ENCODE assay signal across 17 cellular contexts in genomic region chr12:92105110-92105509, GRCh38. TPM values are rescaled to one million over a fixed set of nuclear protein-coding genes. Genes with fewer than 3 reads are reported as not detected.
A peak's percentile ranks its signal among the peaks of the same experiment; 100 is the strongest.
DNase-seq lines count a peak whose midpoint lies in the region; ATAC-seq and TF ChIP-seq lines count a peak whose summit lies in the region.
"Had no signal": no experiment of that assay in that cellular context is flagged by ENCODE, and none has a peak within 500 bp of the region (broad histone marks: within the 10 kb centered on the region; RNA-seq: fewer than 3 reads in every experiment).

No MANE protein-coding gene starts in this region.

- peak overlapping the region; percentile 55 for H3K27ac Mint-ChIP-seq in activated T-cell treated with anti-CD3 and anti-CD28 coated beads, Interleukin-2, amount 50 U/mL, for 72 hours
- peak overlapping the region; percentile 67 for H3K27ac Mint-ChIP-seq in activated naive CD8-positive, alpha-beta T cell treated with anti-CD3 and anti-CD28 coated beads, Interleukin-2, amount 10 ng/mL, durations not matched to agents 7 days and 5 days
- peak overlapping the region; percentile 77 to 94 (median 90) for H3K27ac Mint-ChIP-seq in naive thymus-derived CD8-positive, alpha-beta T cell

- H3K27ac ChIP-seq in HL-60 (replicated peaks): peak overlapping the region; percentile 83
- H3K27ac ChIP-seq: C4-2B, PC-9 had no signal

- H3K9me3 Mint-ChIP-seq in activated T-cell treated with anti-CD3 and anti-CD28 coated beads, Interleukin-2, amount 50 U/mL, for 72 hours: peaks cover 5 to 7% of the 10 kb centered on the region in 2 donors
- peaks cover 6% of the 10 kb centered on the region for H3K9me3 Mint-ChIP-seq in activated naive CD8-positive, alpha-beta T cell treated with anti-CD3 and anti-CD28 coated beads, Interleukin-2, amount 10 ng/mL, durations not matched to agents 7 days and 5 days
- H3K9me3 Mint-ChIP-seq in naive thymus-derived CD8-positive, alpha-beta T cell: peaks cover 0 to 10% (median 3%) of the 10 kb centered on the region in 9 donors

- TF ChIP-seq CTCF in HL-60 (IDR thresholded peaks at IDR 0.05; ENCODE audit: insufficient read depth, low read length): no peak

- H3K4me3 ChIP-seq in HL-60 (replicated peaks; ENCODE audit: insufficient read depth, low read length): no peak overlapping the region
- H3K4me3 ChIP-seq: PC-9 had no signal

- peaks cover 66% of the 10 kb centered on the region for H3K4me1 Mint-ChIP-seq in activated T-cell treated with anti-CD3 and anti-CD28 coated beads, Interleukin-2, amount 50 U/mL, for 72 hours (ENCODE audit: low read depth)
- H3K4me1 Mint-ChIP-seq in activated naive CD8-positive, alpha-beta T cell treated with anti-CD3 and anti-CD28 coated beads, Interleukin-2, amount 10 ng/mL, durations not matched to agents 7 days and 5 days: peaks cover 49% of the 10 kb centered on the region
- H3K4me1 Mint-ChIP-seq in naive thymus-derived CD8-positive, alpha-beta T cell: peaks cover 42 to 71% (median 67%) of the 10 kb centered on the region in 4 donors

- ATAC-seq in activated T-cell treated with anti-CD3 and anti-CD28 coated beads, Interleukin-2, amount 50 U/mL, for 72 hours (replicated peaks in 1 of 2): no peak
- no peak for ATAC-seq in activated naive CD8-positive, alpha-beta T cell treated with anti-CD3 and anti-CD28 coated beads, Interleukin-2, amount 10 ng/mL, durations not matched to agents 7 days and 5 days (ENCODE audit: low read depth)
- ATAC-seq in naive thymus-derived CD8-positive, alpha-beta T cell: no peak
- no peak for ATAC-seq in GM21526 (IDR thresholded peaks at IDR 0.05; ENCODE audit: low FRiP score, unreplicated experiment)
- ATAC-seq: Right ventricle myocardium inferior had no signal

- peaks cover 3 to 7% of the 10 kb centered on the region in 2 donors for H3K36me3 Mint-ChIP-seq in activated T-cell treated with anti-CD3 and anti-CD28 coated beads, Interleukin-2, amount 50 U/mL, for 72 hours (ENCODE audit: insufficient read depth in 2 of 2)
- peaks cover 12% of the 10 kb centered on the region for H3K36me3 Mint-ChIP-seq in activated naive CD8-positive, alpha-beta T cell treated with anti-CD3 and anti-CD28 coated beads, Interleukin-2, amount 10 ng/mL, durations not matched to agents 7 days and 5 days
- H3K36me3 Mint-ChIP-seq in naive thymus-derived CD8-positive, alpha-beta T cell: peaks cover 0 to 8% (median 1%) of the 10 kb centered on the region in 3 donors

- H3K27me3 ChIP-seq in HL-60 (ENCODE audit: insufficient read depth, poor library complexity, severe bottlenecking): no peaks in the 10 kb centered on the region

- no peak for DNase-seq in activated T-cell treated with anti-CD3 and anti-CD28 coated beads, Interleukin-2, amount 50 U/mL, for 72 hours
- DNase-seq in activated T-cell treated with anti-CD3 and anti-CD28 coated beads, Interleukin-2, amount 50 U/mL, for 48 hours: no peak
- no peak for DNase-seq in HL-60 (ENCODE audit: low read depth in 1 of 2, low spot score in 1 of 2)
- DNase-seq in activated naive CD8-positive, alpha-beta T cell treated with anti-CD3 and anti-CD28 coated beads, Interleukin-2, amount 10 ng/mL, durations not matched to agents 7 days and 5 days: no peak
- DNase-seq in naive thymus-derived CD8-positive, alpha-beta T cell: no peak
- DNase-seq in C1 segment of cervical spinal cord (lab: John Stamatoyannopoulos, UW): no peak
- DNase-seq in D341Med (ENCODE audit: low spot score): no peak
- DNase-seq: DND-41, GOT3, KG1, NCI-H1105, NCI-H1694 treated with DMSO at 0.1 percent for 48 hours, NCI-H446, PC-9 had no signal

- POLR2A ChIA-PET in activated naive CD8-positive, alpha-beta T cell treated with anti-CD3 and anti-CD28 coated beads, Interleukin-2, amount 10 ng/mL, durations not matched to agents 7 days and 5 days (lab: Charles Lee): interaction anchor here (1.2 to 1.7 kb wide), 3 partner anchors 10 to 39 kb away, joined by 4 to 10 read pairs (median 4); no protein-coding TSS in a partner anchor
- POLR2A ChIA-PET in naive thymus-derived CD8-positive, alpha-beta T cell (lab: Charles Lee): interaction anchor here (1.1 to 2.5 kb wide), 6 partner anchors 8 to 108 kb away, joined by 3 to 10 read pairs (median 4); partner anchors contain the start of gene BTG1

- no peaks in the 10 kb centered on the region for H3K27me3 Mint-ChIP-seq in activated T-cell treated with anti-CD3 and anti-CD28 coated beads, Interleukin-2, amount 50 U/mL, for 72 hours (ENCODE audit: low read depth)
- H3K27me3 Mint-ChIP-seq in activated naive CD8-positive, alpha-beta T cell treated with anti-CD3 and anti-CD28 coated beads, Interleukin-2, amount 10 ng/mL, durations not matched to agents 7 days and 5 days: no peaks in the 10 kb centered on the region
- no peaks in the 10 kb centered on the region for H3K27me3 Mint-ChIP-seq in naive thymus-derived CD8-positive, alpha-beta T cell

- H3K4me3 Mint-ChIP-seq in activated T-cell treated with anti-CD3 and anti-CD28 coated beads, Interleukin-2, amount 50 U/mL, for 72 hours: peak overlapping the region; percentile 59 to 81
- peak overlapping the region; percentile 59 for H3K4me3 Mint-ChIP-seq in activated naive CD8-positive, alpha-beta T cell treated with anti-CD3 and anti-CD28 coated beads, Interleukin-2, amount 10 ng/mL, durations not matched to agents 7 days and 5 days
- peak overlapping the region; percentile 51 to 81 (median 74) for H3K4me3 Mint-ChIP-seq in naive thymus-derived CD8-positive, alpha-beta T cell

RNA-seq across cellular contexts. Expression of gene BTG1, which starts 40.5 kb away (rescaled TPM):
- 100 to 1,000 TPM; 258 to 337 TPM for total RNA-seq in activated T-cell treated with anti-CD3 and anti-CD28 coated beads, Interleukin-2, amount 50 U/mL, for 72 hours
- total RNA-seq in activated naive CD8-positive, alpha-beta T cell treated with anti-CD3 and anti-CD28 coated beads, Interleukin-2, amount 10 ng/mL, durations not matched to agents 7 days and 5 days: 100 to 1,000 TPM; 249 to 255 TPM
- total RNA-seq in naive thymus-derived CD8-positive, alpha-beta T cell: 100 to 1,000 TPM; 537 to 544 TPM
- 100 to 1,000 TPM; 705 to 889 (median 719) TPM for polyA plus RNA-seq in naive thymus-derived CD8-positive, alpha-beta T cell
